Comparison of ENCODE assay signal across 8 cellular contexts in genomic region chr20:17570347-17571152, GRCh38. TPM values are rescaled to one million over a fixed set of nuclear protein-coding genes. Genes with fewer than 3 reads are reported as not detected.
A peak's percentile ranks its signal among the peaks of the same experiment; 100 is the strongest.
DNase-seq lines count a peak whose midpoint lies in the region; ATAC-seq, FAIRE-seq and TF ChIP-seq lines count a peak whose summit lies in the region.

No MANE protein-coding gene starts in this region.

- H3K4me1 ChIP-seq in fibroblast of lung (ENCODE audit: control insufficient read depth, extremely low read depth, insufficient read depth, low read length) (peaks cover 10% of the 10 kb centered on the region), muscle layer of colon (ENCODE audit: insufficient read depth, low read length) (peaks cover 33% of the 10 kb centered on the region)

- POLR2A ChIA-PET in activated CD8-positive, alpha-beta T cell treated with anti-CD3 and anti-CD28 coated beads, Interleukin-2, amount 10 ng/mL, durations not matched to agents 7 days and 5 days (lab: Charles Lee), result interaction anchor here (0.7 to 3.4 kb wide), 11 partner anchors 9 to 718 kb away, joined by 3 to 24 read pairs (median 3); partner anchors contain the start of genes RRBP1 and ZNF133

- H2AFZ ChIP-seq in fibroblast of lung (ENCODE audit: low read length), result no peak overlapping the region

- H3K9me3 Mint-ChIP-seq in activated CD8-positive, alpha-beta T cell treated with anti-CD3 and anti-CD28 coated beads, Interleukin-2, amount 10 ng/mL, durations not matched to agents 7 days and 5 days (ENCODE audit: insufficient read depth), result peaks cover 5% of the 10 kb centered on the region

- H3K4me2 ChIP-seq in fibroblast of lung (ENCODE audit: extremely low read depth, insufficient read depth, low read length), result peak overlapping the region; percentile 90

- ATAC-seq in GM18502 (IDR thresholded peaks at IDR 0.05; ENCODE audit: poor library complexity, unreplicated experiment) (peak; percentile 33), HG02973 (IDR thresholded peaks at IDR 0.05; ENCODE audit: unreplicated experiment) (peak; percentile 36)
- ATAC-seq in activated CD8-positive, alpha-beta T cell treated with anti-CD3 and anti-CD28 coated beads, Interleukin-2, amount 10 ng/mL, durations not matched to agents 7 days and 5 days, result peak; percentile 49

- peaks cover 14% of the 10 kb centered on the region for H3K27me3 Mint-ChIP-seq in activated CD8-positive, alpha-beta T cell treated with anti-CD3 and anti-CD28 coated beads, Interleukin-2, amount 10 ng/mL, durations not matched to agents 7 days and 5 days (ENCODE audit: low read depth)

- peaks cover 25% of the 10 kb centered on the region for H3K4me1 Mint-ChIP-seq in activated CD8-positive, alpha-beta T cell treated with anti-CD3 and anti-CD28 coated beads, Interleukin-2, amount 10 ng/mL, durations not matched to agents 7 days and 5 days (ENCODE audit: low read depth)

- CTCF ChIA-PET in activated CD8-positive, alpha-beta T cell treated with anti-CD3 and anti-CD28 coated beads, Interleukin-2, amount 10 ng/mL, durations not matched to agents 7 days and 5 days (lab: Charles Lee), result interaction anchor here (0.8 to 4.1 kb wide), 19 partner anchors 9 to 368 kb away, joined by 3 to 22 read pairs (median 5); partner anchors contain the start of gene RRBP1

- peak overlapping the region; percentile 92 for H3K9ac ChIP-seq in fibroblast of lung (ENCODE audit: insufficient read depth, low read length)
- peak overlapping the region; percentile 76 for H3K9ac ChIP-seq in muscle layer of colon (ENCODE audit: low read length)

- H3K4me3 ChIP-seq in fibroblast of lung (replicated peaks in 1 of 4; ENCODE audit: control extremely low read depth in 1 of 4, insufficient read depth in 1 of 4, low read depth in 3 of 4, low read length in 4 of 4) (peak overlapping the region; percentile 77 to 97 (median 84)), muscle layer of colon (ENCODE audit: low read depth in 1 of 2, low read length in 2 of 2) (peak overlapping the region; percentile 95 to 100)

- H3K36me3 Mint-ChIP-seq in activated CD8-positive, alpha-beta T cell treated with anti-CD3 and anti-CD28 coated beads, Interleukin-2, amount 10 ng/mL, durations not matched to agents 7 days and 5 days (ENCODE audit: low read depth), result peaks cover 7% of the 10 kb centered on the region

- H3K9me3 ChIP-seq in fibroblast of lung (ENCODE audit: control insufficient read depth, insufficient read depth, low read depth, low read length), result no peaks in the 10 kb centered on the region
- no peaks in the 10 kb centered on the region for H3K9me3 ChIP-seq in muscle layer of colon (ENCODE audit: low read length)

- DNase-seq in Ammon's horn (ENCODE audit: low spot score) (peak; percentile 58), NCI-H2171 (lab: John Stamatoyannopoulos, UW) (peak; percentile 41), fibroblast of lung (ENCODE audit: low read depth in 2 of 2) (peak; percentile 49 to 53), urothelium cell line (ENCODE audit: low spot score) (peak; percentile 38)
- peak; percentile 35 for DNase-seq in activated CD8-positive, alpha-beta T cell treated with anti-CD3 and anti-CD28 coated beads, Interleukin-2, amount 10 ng/mL, durations not matched to agents 7 days and 5 days

- H3K79me2 ChIP-seq in fibroblast of lung (ENCODE audit: control insufficient read depth, insufficient read depth, low read length), result peaks cover 57% of the 10 kb centered on the region

- H3K4me3 Mint-ChIP-seq in activated CD8-positive, alpha-beta T cell treated with anti-CD3 and anti-CD28 coated beads, Interleukin-2, amount 10 ng/mL, durations not matched to agents 7 days and 5 days, result peak overlapping the region; percentile 92

- peak overlapping the region; percentile 77 for H3K27ac Mint-ChIP-seq in activated CD8-positive, alpha-beta T cell treated with anti-CD3 and anti-CD28 coated beads, Interleukin-2, amount 10 ng/mL, durations not matched to agents 7 days and 5 days

- FAIRE-seq in urothelium cell line (lab: Jason Lieb, UNC), result no peak

- H4K20me1 ChIP-seq in fibroblast of lung (ENCODE audit: control insufficient read depth, extremely low read depth, insufficient read depth, low read length), result peaks cover 7% of the 10 kb centered on the region

- H3K27ac ChIP-seq in fibroblast of lung (ENCODE audit: insufficient read depth, low read length), result peak overlapping the region; percentile 86
- H3K27ac ChIP-seq in muscle layer of colon (ENCODE audit: low read depth, low read length), result peak overlapping the region; percentile 94

- H3K27me3 ChIP-seq in fibroblast of lung (ENCODE audit: control insufficient read depth, insufficient read depth, low read length) (no peaks in the 10 kb centered on the region), muscle layer of colon (ENCODE audit: control insufficient read depth in 1 of 2, insufficient read depth in 2 of 2, low read length in 2 of 2) (no peaks in the 10 kb centered on the region)

- no peak for TF ChIP-seq CTCF in fibroblast of lung (conservative IDR thresholded peaks at IDR 0.05 in 1 of 2, IDR thresholded peaks at IDR 0.05 in 1 of 2; ENCODE audit: low read depth in 1 of 2, low read length in 2 of 2)

- H3K36me3 ChIP-seq in fibroblast of lung (ENCODE audit: control insufficient read depth, insufficient read depth, low read length) (peaks cover 3% of the 10 kb centered on the region), muscle layer of colon (ENCODE audit: insufficient read depth, low read length) (peaks cover 3% of the 10 kb centered on the region)

RNA-seq across cellular contexts. Expression of gene DSTN, which starts 0.7 kb away (rescaled TPM):
- 10 to 100 TPM; 59.0 to 63.6 TPM for total RNA-seq in activated CD8-positive, alpha-beta T cell treated with anti-CD3 and anti-CD28 coated beads, Interleukin-2, amount 10 ng/mL, durations not matched to agents 7 days and 5 days
- total RNA-seq in fibroblast of lung, result 249 and 289 TPM in 2 replicates
- polyA plus RNA-seq in fibroblast of lung, result 276 and 737 TPM in 2 replicates
- 439 and 919 TPM in 2 replicates for polyA plus RNA-seq in fibroblast of lung (2012)
- 5.4 and 10.3 TPM in 2 replicates for polyA minus RNA-seq in fibroblast of lung (ENCODE audit: low replicate concordance)

RNA-seq across cellular contexts. Expression of gene BFSP1, which starts 39.4 kb away (rescaled TPM):
- under 1 TPM; 0.50 to 0.55 TPM for total RNA-seq in activated CD8-positive, alpha-beta T cell treated with anti-CD3 and anti-CD28 coated beads, Interleukin-2, amount 10 ng/mL, durations not matched to agents 7 days and 5 days
- total RNA-seq in fibroblast of lung, result 1.8 and 2.3 TPM in 2 replicates
- 1.5 TPM in 2 replicates for polyA plus RNA-seq in fibroblast of lung
- polyA plus RNA-seq in fibroblast of lung (2012), result 1.3 and 1.9 TPM in 2 replicates
- polyA minus RNA-seq in fibroblast of lung (ENCODE audit: low replicate concordance), result not detected in 2 replicates

Comparison
In these comparisons a context has a peak if more than half of its experiments do, and no peak if none do; other contexts are left out.
1. Peak in every context shown above with its lines: DNase-seq, ATAC-seq, H3K4me3 ChIP-seq and H3K27ac ChIP-seq.